In genomic region chr21:26067836-26068401, GRCh38 we compare ENCODE assay signal across 1 cellular context.
TF ChIP-seq lines count a peak whose summit lies in the region.

No MANE protein-coding gene starts in this region.

TF ChIP-seq in GM12878, 131 proteins besides CTCF, POLR2A, EP300 and RAD21 (continued from another document and continues in another):
- TF ChIP-seq ZSCAN29 (IDR thresholded peaks at IDR 0.05), result no peak
- TF ChIP-seq SUPT20H (IDR thresholded peaks at IDR 0.05; ENCODE audit: borderline replicate concordance, control insufficient read depth, low read depth, low read length), result no peak
- TF ChIP-seq STAT3 (IDR thresholded peaks at IDR 0.05; ENCODE audit: low read depth, low read length), result no peak
- TF ChIP-seq EED (IDR thresholded peaks at IDR 0.05; ENCODE audit: low read depth), result no peak
- TF ChIP-seq MLLT1 (IDR thresholded peaks at IDR 0.05), result no peak
- TF ChIP-seq SPI1 (IDR thresholded peaks at IDR 0.05; ENCODE audit: borderline replicate concordance, insufficient read depth, low read depth, low read length), result no peak
- TF ChIP-seq PRDM15 (CRISPR knock-in tag; IDR thresholded peaks at IDR 0.05), result no peak
- TF ChIP-seq E2F4 (IDR thresholded peaks at IDR 0.05; ENCODE audit: low read depth, low read length), result no peak
- TF ChIP-seq CUX1 (IDR thresholded peaks at IDR 0.05; ENCODE audit: insufficient replicate concordance, low read depth, low read length), result no peak
- no peak for TF ChIP-seq BMI1 (IDR thresholded peaks at IDR 0.05; ENCODE audit: borderline replicate concordance)
- TF ChIP-seq MXI1 (IDR thresholded peaks at IDR 0.05; ENCODE audit: low read depth, low read length), result no peak
- TF ChIP-seq SMARCA5 (IDR thresholded peaks at IDR 0.05), result no peak
- TF ChIP-seq ZBTB33 (IDR thresholded peaks at IDR 0.05), result no peak
- no peak for TF ChIP-seq MTA3 (IDR thresholded peaks at IDR 0.05; ENCODE audit: borderline replicate concordance, low read length)
- TF ChIP-seq SREBF2 (IDR thresholded peaks at IDR 0.05; ENCODE audit: low read length), result no peak
- TF ChIP-seq RELB (IDR thresholded peaks at IDR 0.05; ENCODE audit: low read depth), result peak; percentile 56; the same call in 1 of the 2 replicates
- TF ChIP-seq BCL11A (IDR thresholded peaks at IDR 0.05; ENCODE audit: low read depth, low read length), result peak; percentile 46; the same call in 1 of the 2 replicates
- no peak for TF ChIP-seq YY1 (IDR thresholded peaks at IDR 0.05; ENCODE audit: low read depth, low read length)
- no peak for TF ChIP-seq TCF3 (IDR thresholded peaks at IDR 0.05; ENCODE audit: borderline replicate concordance, insufficient read depth, low read depth, low read length)
- TF ChIP-seq ZBTB11 (CRISPR knock-in tag; IDR thresholded peaks at IDR 0.05), result no peak
- TF ChIP-seq GATAD2B (conservative IDR thresholded peaks at IDR 0.05; ENCODE audit: low read depth), result no peak
- no peak for TF ChIP-seq NR2F1 (conservative IDR thresholded peaks at IDR 0.05)
- peak; percentile 63; the same call in 1 of the 2 replicates for TF ChIP-seq PKNOX1 (IDR thresholded peaks at IDR 0.05)
- TF ChIP-seq TBL1XR1 (IDR thresholded peaks at IDR 0.05; ENCODE audit: low read depth, low read length), result no peak
- no peak for TF ChIP-seq JUNB (IDR thresholded peaks at IDR 0.05)
- peak; percentile 77 for TF ChIP-seq MTA2 (IDR thresholded peaks at IDR 0.05; ENCODE audit: low read depth)
- TF ChIP-seq NR2C1 (IDR thresholded peaks at IDR 0.05), result no peak
- no peak for TF ChIP-seq MYB (IDR thresholded peaks at IDR 0.05; ENCODE audit: borderline replicate concordance, low read depth, low read length)
- no peak for TF ChIP-seq BCL3 (IDR thresholded peaks at IDR 0.05; ENCODE audit: borderline replicate concordance, insufficient read depth, low read depth, low read length, poor library complexity, severe bottlenecking)
- TF ChIP-seq IRF5 (IDR thresholded peaks at IDR 0.05; ENCODE audit: borderline replicate concordance), result no peak
- TF ChIP-seq CHD2 (IDR thresholded peaks at IDR 0.05; ENCODE audit: borderline replicate concordance, low read depth, low read length), result no peak
- no peak for TF ChIP-seq TCF7 (IDR thresholded peaks at IDR 0.05; ENCODE audit: borderline replicate concordance)
- no peak for TF ChIP-seq IKZF2 (IDR thresholded peaks at IDR 0.05)
- no peak for TF ChIP-seq NR2C2 (IDR thresholded peaks at IDR 0.05; ENCODE audit: borderline replicate concordance, control insufficient read depth, insufficient read length, low read depth)
